Comparison of ENCODE assay signal across 1 cellular context in genomic region chr1:45339694-45340558, GRCh38.
TF ChIP-seq lines count a peak whose summit lies in the region.

MUTYH (minus strand) TSS chr1:45340440; CDS start chr1:45334505, 5,935 bp downstream.
TOE1 (plus strand) TSS chr1:45340170; CDS start chr1:45340253, 83 bp downstream.

TF ChIP-seq in HepG2, 621 proteins besides CTCF, POLR2A, EP300 and RAD21 (continued from another document and continues in another):
- TF ChIP-seq ZFYVE20 (CRISPR knock-in tag; IDR thresholded peaks at IDR 0.05; ENCODE audit: borderline replicate concordance, low read depth) (no peak), KLF6 (CRISPR knock-in tag; IDR thresholded peaks at IDR 0.05) (no peak), ZNF749 (CRISPR knock-in tag; IDR thresholded peaks at IDR 0.05; ENCODE audit: borderline replicate concordance) (peak; percentile 85; the same call in 1 of the 2 replicates), DNMT1 (CRISPR knock-in tag; IDR thresholded peaks at IDR 0.05) (0 out of 2 replicates have a peak, but pooled peaks have one; percentile 77), ZKSCAN8 (CRISPR knock-in tag; IDR thresholded peaks at IDR 0.05; ENCODE audit: borderline replicate concordance) (no peak), PBX2 (CRISPR knock-in tag; IDR thresholded peaks at IDR 0.05) (no peak), ZNF644 (CRISPR knock-in tag; IDR thresholded peaks at IDR 0.05; ENCODE audit: low read depth) (no peak), FOSL2 (CRISPR knock-in tag; IDR thresholded peaks at IDR 0.05) (peak; percentile 32; the same call in 1 of the 2 replicates), RBM22 (optimal IDR thresholded peaks at IDR 0.05; ENCODE audit: low read length) (peak; percentile 64), NR3C1 (CRISPR knock-in tag; IDR thresholded peaks at IDR 0.05) (no peak), NFYB (CRISPR knock-in tag; IDR thresholded peaks at IDR 0.05) (peak; percentile 83), IRF9 (CRISPR knock-in tag; IDR thresholded peaks at IDR 0.05; ENCODE audit: borderline replicate concordance) (no peak), TBX3 (IDR thresholded peaks at IDR 0.05; ENCODE audit: borderline replicate concordance) (no peak), PAWR (CRISPR knock-in tag; IDR thresholded peaks at IDR 0.05; ENCODE audit: borderline replicate concordance) (no peak), AKNA (CRISPR knock-in tag; IDR thresholded peaks at IDR 0.05; ENCODE audit: borderline replicate concordance) (no peak), ZBTB33 (CRISPR knock-in tag; IDR thresholded peaks at IDR 0.05) (no peak), ZNF33B (CRISPR knock-in tag; IDR thresholded peaks at IDR 0.05) (peak; percentile 91; the same call in 1 of the 2 replicates), EHMT2 (IDR thresholded peaks at IDR 0.05; ENCODE audit: borderline replicate concordance, low read depth, low read length) (no peak), ZNF34 (CRISPR knock-in tag; IDR thresholded peaks at IDR 0.05; ENCODE audit: borderline replicate concordance) (0 out of 2 replicates have a peak, but pooled peaks have one; percentile 24), NCOA1 (CRISPR knock-in tag; IDR thresholded peaks at IDR 0.05) (peak; percentile 76; the same call in 1 of the 2 replicates), IRF2 (CRISPR knock-in tag; IDR thresholded peaks at IDR 0.05) (peak; percentile 20; the same call in 1 of the 2 replicates), FOXA1 (IDR thresholded peaks at IDR 0.05) (no peak), FOXA1 (CRISPR knock-in tag; IDR thresholded peaks at IDR 0.05) (no peak), ZNF180 (CRISPR knock-in tag; IDR thresholded peaks at IDR 0.05; ENCODE audit: borderline replicate concordance, low read depth) (no peak), PATZ1 (CRISPR knock-in tag; IDR thresholded peaks at IDR 0.05) (0 out of 2 replicates have a peak, but pooled peaks have one; percentile 17), GZF1 (CRISPR knock-in tag; IDR thresholded peaks at IDR 0.05) (peak; percentile 85; the same call in 1 of the 2 replicates), CENPBD1 (CRISPR knock-in tag; IDR thresholded peaks at IDR 0.05; ENCODE audit: borderline replicate concordance, low read depth) (no peak), NR1H2 (CRISPR knock-in tag; IDR thresholded peaks at IDR 0.05; ENCODE audit: borderline replicate concordance, low read depth) (no peak), ZNF777 (CRISPR knock-in tag; IDR thresholded peaks at IDR 0.05) (peak; percentile 100), RORA (CRISPR knock-in tag; IDR thresholded peaks at IDR 0.05) (no peak), GMEB1 (CRISPR knock-in tag; IDR thresholded peaks at IDR 0.05; ENCODE audit: borderline replicate concordance) (peak; percentile 94), TRAFD1 (CRISPR knock-in tag; IDR thresholded peaks at IDR 0.05; ENCODE audit: borderline replicate concordance) (no peak), ZBTB39 (CRISPR knock-in tag; IDR thresholded peaks at IDR 0.05) (peak; percentile 89)
